Comparison of ENCODE assay signal across 8 cellular contexts in the genomic region with DNA sequence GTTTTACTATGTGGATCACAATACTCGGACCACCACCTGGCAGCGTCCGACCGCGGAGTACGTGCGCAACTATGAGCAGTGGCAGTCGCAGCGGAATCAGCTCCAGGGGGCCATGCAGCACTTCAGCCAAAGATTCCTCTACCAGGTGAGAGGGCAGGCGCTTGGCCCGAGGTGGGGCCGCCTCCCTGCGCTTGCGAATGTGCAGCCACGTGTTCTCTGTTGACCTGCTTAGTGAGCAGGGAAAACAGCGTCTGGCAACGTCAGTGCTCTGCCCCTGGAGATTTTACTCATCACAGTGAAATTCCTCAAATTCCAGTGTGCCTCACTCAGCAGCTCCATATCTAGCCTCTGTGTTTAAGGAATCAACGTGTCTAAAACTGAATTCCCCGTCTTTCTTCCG. TPM values are rescaled to one million over a fixed set of nuclear protein-coding genes. Genes with fewer than 3 reads are reported as not detected.
DNase-seq lines count a peak whose midpoint lies in the region; ATAC-seq and TF ChIP-seq lines count a peak whose summit lies in the region.

No MANE protein-coding gene starts in this region.

- H2AK5ac ChIP-seq in neuronal stem cell (ENCODE audit: low read depth, low read length), result no peak overlapping the region

- no peak overlapping the region for H2AFZ ChIP-seq in neuronal stem cell (ENCODE audit: low read length)

- no peaks in the 10 kb centered on the region for H3K27me3 Mint-ChIP-seq in stimulated activated memory B cell treated with anti-CD40 and anti-IgM and Interleukin-4, amounts not matched to agents 10 μg/mL and 1 μg/mL and 100 μg/mL, for 72 hours

- H3K79me1 ChIP-seq in neuronal stem cell (ENCODE audit: low read depth, low read length), result no peaks in the 10 kb centered on the region

- CTCF ChIA-PET in HEK293T (lab: Yijun Ruan, JAX), result interaction anchor here (1.3 kb wide), 1 partner anchor 13 kb away, joined by 6 read pairs; no protein-coding TSS in a partner anchor

- H3K4ac ChIP-seq in neuronal stem cell (ENCODE audit: low read length), result no peak overlapping the region

- DNase-seq in AG09319 (ENCODE audit: extremely low read depth, low read depth) (peak; percentile 73), RWPE2 (ENCODE audit: low spot score) (no peak), fibroblast of pulmonary artery (ENCODE audit: low read depth) (peak; percentile 98), neuronal stem cell (ENCODE audit: low spot score) (peak; percentile 42), SIG-M5 treated with dmso at 0.1 percent for 504 hours (lab: John Stamatoyannopoulos, UW; ENCODE audit: unreplicated experiment) (no peak), DMS 273 (lab: John Stamatoyannopoulos, UW; ENCODE audit: unreplicated experiment) (no peak), HEK293T (ENCODE audit: extremely low spot score) (no peak)

- peak overlapping the region; percentile 40 for H3K18ac ChIP-seq in neuronal stem cell (ENCODE audit: low read length)

- H3K36me3 Mint-ChIP-seq in stimulated activated memory B cell treated with anti-CD40 and anti-IgM and Interleukin-4, amounts not matched to agents 10 μg/mL and 1 μg/mL and 100 μg/mL, for 72 hours, result peaks cover 55% of the 10 kb centered on the region

- H3K4me1 ChIP-seq in RWPE2 (ENCODE audit: insufficient read depth, poor library complexity, severe bottlenecking) (peaks cover 11% of the 10 kb centered on the region), neuronal stem cell (ENCODE audit: control insufficient read depth in 2 of 2, insufficient read depth in 1 of 2, low read depth in 1 of 2, low read length in 2 of 2) (peaks cover 11 to 12% of the 10 kb centered on the region in 2 donors)

- no peaks in the 10 kb centered on the region for H3K36me3 ChIP-seq in RWPE2 (ENCODE audit: low read depth)
- no peaks in the 10 kb centered on the region for H3K36me3 ChIP-seq in neuronal stem cell (replicated peaks in 1 of 2; ENCODE audit: control insufficient read depth in 2 of 2, insufficient read depth in 2 of 2, low read length in 2 of 2)

- H4K8ac ChIP-seq in neuronal stem cell (ENCODE audit: low read depth, low read length), result no peak overlapping the region

- POLR2A ChIA-PET in HEK293T (lab: Yijun Ruan, JAX), result no interaction called here

- no peaks in the 10 kb centered on the region for H3K9me3 Mint-ChIP-seq in stimulated activated memory B cell treated with anti-CD40 and anti-IgM and Interleukin-4, amounts not matched to agents 10 μg/mL and 1 μg/mL and 100 μg/mL, for 72 hours

- no peak overlapping the region for H3K4me3 ChIP-seq in RWPE2 (ENCODE audit: severe bottlenecking)
- H3K4me3 ChIP-seq in fibroblast of pulmonary artery (replicated peaks; ENCODE audit: low read depth, low read length), result peak overlapping the region; percentile 45
- no peak overlapping the region for H3K4me3 ChIP-seq in neuronal stem cell (ENCODE audit: low read length in 2 of 2)

- H3K27ac Mint-ChIP-seq in stimulated activated memory B cell treated with anti-CD40 and anti-IgM and Interleukin-4, amounts not matched to agents 10 μg/mL and 1 μg/mL and 100 μg/mL, for 72 hours, result no peak overlapping the region

- H3K4me1 Mint-ChIP-seq in stimulated activated memory B cell treated with anti-CD40 and anti-IgM and Interleukin-4, amounts not matched to agents 10 μg/mL and 1 μg/mL and 100 μg/mL, for 72 hours, result no peaks in the 10 kb centered on the region

- ATAC-seq in RWPE2 (ENCODE audit: low read depth), result peak; percentile 99
- ATAC-seq in stimulated activated memory B cell treated with anti-CD40 and anti-IgM and Interleukin-4, amounts not matched to agents 10 μg/mL and 1 μg/mL and 100 μg/mL, for 72 hours, result no peak

- H3K4me2 ChIP-seq in neuronal stem cell (ENCODE audit: insufficient read depth, low read length, poor library complexity, severe bottlenecking), result no peak overlapping the region

- H3K27ac ChIP-seq in RWPE2 (ENCODE audit: poor library complexity, severe bottlenecking), result peak overlapping the region; percentile 72
- peak overlapping the region; percentile 43 for H3K27ac ChIP-seq in neuronal stem cell (replicated peaks; ENCODE audit: low read length)

- no peak overlapping the region for H2BK120ac ChIP-seq in neuronal stem cell (ENCODE audit: low read depth, low read length)

- H2BK15ac ChIP-seq in neuronal stem cell (ENCODE audit: low read length), result no peak overlapping the region

- WGBS in neuronal stem cell (ENCODE audit: extremely low coverage in 2 of 2, insufficient read length in 2 of 2, insufficient replicate concordance in 1 of 2), 2 donors, result no CpG with 5 or more reads among the region's 20 CpGs

- TF ChIP-seq CTCF in AG09319 (IDR thresholded peaks at IDR 0.05; ENCODE audit: low read depth, low read length), result no peak
- no peak for TF ChIP-seq CTCF in RWPE2 (IDR thresholded peaks at IDR 0.05; ENCODE audit: poor library complexity, severe bottlenecking)
- no peak for TF ChIP-seq CTCF in fibroblast of pulmonary artery (IDR thresholded peaks at IDR 0.05; ENCODE audit: low read length, missing control alignments)

- H2BK12ac ChIP-seq in neuronal stem cell (ENCODE audit: low read length), result no peak overlapping the region

- no peak overlapping the region for H3K9ac ChIP-seq in neuronal stem cell (ENCODE audit: low read depth, low read length, poor library complexity)

- H3K9me3 ChIP-seq in RWPE2 (ENCODE audit: severe bottlenecking) (no peaks in the 10 kb centered on the region), neuronal stem cell (replicated peaks in 1 of 2; ENCODE audit: control insufficient read depth in 2 of 2, insufficient read depth in 1 of 2, low read depth in 1 of 2, low read length in 2 of 2) (no peaks in the 10 kb centered on the region)

- H4K91ac ChIP-seq in neuronal stem cell (ENCODE audit: low read depth, low read length, poor library complexity), result no peak overlapping the region

- no peak overlapping the region for H2BK5ac ChIP-seq in neuronal stem cell (ENCODE audit: low read length)

- H3K4me3 Mint-ChIP-seq in stimulated activated memory B cell treated with anti-CD40 and anti-IgM and Interleukin-4, amounts not matched to agents 10 μg/mL and 1 μg/mL and 100 μg/mL, for 72 hours, result no peak overlapping the region

- no peaks in the 10 kb centered on the region for H3K27me3 ChIP-seq in RWPE2 (ENCODE audit: insufficient read depth, poor library complexity, severe bottlenecking)
- no peaks in the 10 kb centered on the region for H3K27me3 ChIP-seq in neuronal stem cell (ENCODE audit: control insufficient read depth in 3 of 3, insufficient read depth in 3 of 3, low read depth in 1 of 3, low read length in 3 of 3)

- H3K14ac ChIP-seq in neuronal stem cell (ENCODE audit: low read length), result no peak overlapping the region

- H3K23ac ChIP-seq in neuronal stem cell (ENCODE audit: low read depth, low read length, poor library complexity), result no peak overlapping the region

TF ChIP-seq in HEK293T, 16 proteins besides CTCF, POLR2A, EP300 and RAD21:
- TF ChIP-seq ELF4 (IDR thresholded peaks at IDR 0.05), result no peak
- no peak for TF ChIP-seq FOXM1 (IDR thresholded peaks at IDR 0.05; ENCODE audit: borderline replicate concordance)
- TF ChIP-seq ZNF384 (IDR thresholded peaks at IDR 0.05), result no peak
- no peak for TF ChIP-seq CTBP1 (IDR thresholded peaks at IDR 0.05; ENCODE audit: borderline replicate concordance)
- no peak for TF ChIP-seq SP1 (IDR thresholded peaks at IDR 0.05)
- TF ChIP-seq HDGF (IDR thresholded peaks at IDR 0.05; ENCODE audit: borderline replicate concordance), result no peak
- no peak for TF ChIP-seq BHLHE40 (IDR thresholded peaks at IDR 0.05; ENCODE audit: borderline replicate concordance)

RNA-seq across cellular contexts. Expression of a gene that starts 33.4 kb away (rescaled TPM):
- polyA plus RNA-seq in neuronal stem cell (2013, experiment 1 of 2), result 8.0 TPM
- 7.0 TPM for polyA plus RNA-seq in neuronal stem cell (2013, experiment 2 of 2)

Comparison
In these comparisons a context has a peak if more than half of its experiments do, and no peak if none do; other contexts are left out.
1. DNase-seq: peak in AG09319 (single experiment), fibroblast of pulmonary artery (single experiment) and neuronal stem cell (single experiment); none in RWPE2 (single experiment), SIG-M5 treated with dmso at 0.1 percent for 504 hours (single experiment), DMS 273 (single experiment) and HEK293T (single experiment).